In the genomic region with DNA sequence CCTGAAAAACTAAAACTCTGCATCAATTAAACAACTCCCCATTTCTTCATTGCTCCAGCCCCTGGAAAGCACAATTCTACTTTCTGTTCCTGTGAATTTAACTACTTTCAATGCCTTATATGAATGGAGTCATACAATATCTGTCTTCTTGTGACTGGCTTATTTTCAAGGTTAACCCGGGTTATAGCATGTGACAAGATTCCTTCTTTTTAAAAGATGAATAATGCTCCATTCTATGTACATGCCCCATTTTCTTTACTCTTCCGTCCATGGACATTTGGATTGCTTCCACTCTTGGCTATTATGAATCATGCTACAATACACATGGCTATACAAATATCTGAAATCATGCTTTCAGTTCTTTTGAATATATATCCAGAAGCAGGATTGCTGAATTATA, we compare ENCODE assay signal across 24 cellular contexts.
"Had no signal": no experiment of that assay in that cellular context is flagged by ENCODE, and none has a peak within 500 bp of the region (broad histone marks: within the 10 kb centered on the region; RNA-seq: fewer than 3 reads in every experiment).

No MANE protein-coding gene starts in this region.

- DNase-seq: Kasumi-1, MV-4-11, NCI-H1092, NCI-H1105 treated with DMSO at 0.1 percent for 48 hours, NCI-H1417 treated with DMSO at 0.1 percent for 48 hours, NCI-H146, NCI-H1694 treated with DMSO at 0.1 percent for 48 hours, NCI-H1930, NCI-H2081, NCI-H2107, NCI-H2227 treated with DMSO at 0.1 percent for 48 hours, NCI-H446, NCI-H510A, NCI-H524 treated with DMSO at 0.1 percent for 48 hours, NCI-H69, NCI-H774, SHP77 treated with DMSO at 0.1 percent for 48 hours, SJCRH30 had no signal

- H3K27me3 ChIP-seq: SJCRH30 had no signal

- H3K36me3 ChIP-seq: SJCRH30 had no signal

- ATAC-seq: K562, Panc1, Right ventricle myocardium inferior had no signal

- H3K4me1 ChIP-seq: SJCRH30 had no signal

- H3K4me2 ChIP-seq: KMS-11 had no signal

- H3K9ac ChIP-seq: KMS-11 had no signal

- H3K27ac ChIP-seq: HL-60, KMS-11, SJCRH30, SK-N-MC had no signal

- H3K4me3 ChIP-seq: K562, SJCRH30, SK-N-MC had no signal

- H3K9me3 ChIP-seq: SJCRH30 had no signal
